ENCODE assay signal across 12 cellular contexts in genomic region chr6:54646069-54646468, GRCh38.
"Had no signal": no experiment of that assay in that cellular context is flagged by ENCODE, and none has a peak within 500 bp of the region (broad histone marks: within the 10 kb centered on the region; RNA-seq: fewer than 3 reads in every experiment).

No MANE protein-coding gene starts in this region.

- H3K27me3 Mint-ChIP-seq: activated naive CD8-positive, alpha-beta T cell treated with anti-CD3 and anti-CD28 coated beads for 36 hours had no signal

- H3K36me3 ChIP-seq: breast epithelium, esophagus muscularis mucosa, pancreas had no signal

- H3K4me3 Mint-ChIP-seq: activated naive CD8-positive, alpha-beta T cell treated with anti-CD3 and anti-CD28 coated beads for 36 hours; activated T-helper 1 cell treated with anti-CD3 and anti-CD28 coated beads, Interleukin-12 subunit alpha, Interleukin-12 subunit beta, Interleukin-2, Interleukin-4 antibody, amounts not matched to agents 30 ng/mL and 10 ng/mL and 1 ng/mL, durations not matched to agents 14 hours and 24 hours and 36 hours; mesothelial cell of epicardium had no signal

- H3K4me1 Mint-ChIP-seq: activated naive CD8-positive, alpha-beta T cell treated with anti-CD3 and anti-CD28 coated beads for 36 hours had no signal

- H3K9me3 ChIP-seq: breast epithelium, esophagus muscularis mucosa, pancreas had no signal

- H3K4me3 ChIP-seq: breast epithelium, esophagus muscularis mucosa, pancreas had no signal

- H3K27ac Mint-ChIP-seq: activated naive CD8-positive, alpha-beta T cell treated with anti-CD3 and anti-CD28 coated beads for 36 hours; activated T-helper 1 cell treated with anti-CD3 and anti-CD28 coated beads, Interleukin-12 subunit alpha, Interleukin-12 subunit beta, Interleukin-2, Interleukin-4 antibody, amounts not matched to agents 30 ng/mL and 10 ng/mL and 1 ng/mL, durations not matched to agents 14 hours and 24 hours and 36 hours; mesothelial cell of epicardium had no signal

- DNase-seq: activated CD4-positive, CD25-positive, alpha-beta regulatory T cell treated with anti-CD3 and anti-CD28 coated beads, Interleukin-2, amount 50 U/mL, for 72 hours; activated naive CD8-positive, alpha-beta T cell treated with anti-CD3 and anti-CD28 coated beads for 36 hours; amygdala; glutamatergic neuron; kidney glomerular epithelial cell; pancreas; stimulated activated CD4-positive, alpha-beta T cell treated with anti-CD3 and anti-CD28 coated beads, Interleukin-1b, Interleukin-23, amount 100 ng/mL, for 48 hours; trophoblast cell had no signal

- H3K9me3 Mint-ChIP-seq: activated T-helper 1 cell treated with anti-CD3 and anti-CD28 coated beads, Interleukin-12 subunit alpha, Interleukin-12 subunit beta, Interleukin-2, Interleukin-4 antibody, amounts not matched to agents 30 ng/mL and 10 ng/mL and 1 ng/mL, durations not matched to agents 14 hours and 24 hours and 36 hours; mesothelial cell of epicardium had no signal

- H3K27ac ChIP-seq: breast epithelium, esophagus muscularis mucosa, pancreas had no signal

- H3K4me1 ChIP-seq: breast epithelium, esophagus muscularis mucosa, pancreas had no signal

- H3K27me3 ChIP-seq: breast epithelium, esophagus muscularis mucosa had no signal

- H3K36me3 Mint-ChIP-seq: activated naive CD8-positive, alpha-beta T cell treated with anti-CD3 and anti-CD28 coated beads for 36 hours; mesothelial cell of epicardium had no signal
